7 cellular contexts compared by ENCODE assay signal in genomic region chr7:105387621-105388372, GRCh38. TPM values are rescaled to one million over a fixed set of nuclear protein-coding genes. Genes with fewer than 3 reads are reported as not detected.
A peak's percentile ranks its signal among the peaks of the same experiment; 100 is the strongest.
DNase-seq lines count a peak whose midpoint lies in the region; ATAC-seq, FAIRE-seq and TF ChIP-seq lines count a peak whose summit lies in the region.

No MANE protein-coding gene starts in this region.

- H3K27me3 Mint-ChIP-seq in WTC11 (ENCODE audit: low read depth), result peaks cover 6% of the 10 kb centered on the region; the same call in 1 of the 2 replicates

- H3K27me3 ChIP-seq in kidney epithelial cell (ENCODE audit: control insufficient read depth, insufficient read depth, low read length), result no peaks in the 10 kb centered on the region

- POLR2A ChIA-PET in WTC11 (lab: Charles Lee), result no interaction called here

- DNase-seq in GM12891 (ENCODE audit: insufficient read length, low spot score) (peak; percentile 66), NCI-H1105 treated with DMSO at 0.1 percent for 48 hours (lab: John Stamatoyannopoulos, UW) (peak; percentile 53), WTC11 (ENCODE audit: low spot score) (peak; percentile 59), cerebellum (ENCODE audit: low spot score) (peak; percentile 46), kidney epithelial cell (ENCODE audit: low read depth) (peak; percentile 14)
- DNase-seq in stimulated activated CD4-positive, alpha-beta T cell treated with anti-CD3 and anti-CD28 coated beads, Interleukin-15, amount 100 ng/mL, for 24 hours, result peak; percentile 68

- no peaks in the 10 kb centered on the region for H3K36me3 ChIP-seq in kidney epithelial cell (ENCODE audit: control insufficient read depth, insufficient read depth, low read length)

- H3K4me1 Mint-ChIP-seq in WTC11, result peaks cover 16% of the 10 kb centered on the region

- peak overlapping the region; percentile 93 for H3K4me3 Mint-ChIP-seq in WTC11

- CTCF ChIA-PET in WTC11 (lab: Charles Lee), result interaction anchor here (0.6 to 2.3 kb wide), 5 partner anchors 12 to 235 kb away, joined by 3 to 11 read pairs (median 5); no protein-coding TSS in a partner anchor

- TF ChIP-seq CTCF in WTC11 (IDR thresholded peaks at IDR 0.05) (no peak), kidney epithelial cell (IDR thresholded peaks at IDR 0.05; ENCODE audit: insufficient read depth, low read length, poor library complexity, severe bottlenecking) (no peak)

- H3K27ac Mint-ChIP-seq in WTC11, result no peak overlapping the region

- TF ChIP-seq POLR2A in GM12891 (IDR thresholded peaks at IDR 0.05; ENCODE audit: low read depth, low read length), result no peak

- ATAC-seq in HG02588 (IDR thresholded peaks at IDR 0.05; ENCODE audit: unreplicated experiment) (peak; percentile 43), WTC11 (peak; percentile 35)

- H3K9me3 Mint-ChIP-seq in WTC11, result no peaks in the 10 kb centered on the region

- no peak for FAIRE-seq in GM12891 (lab: Jason Lieb, UNC)

- H3K4me3 ChIP-seq in kidney epithelial cell (ENCODE audit: low read depth, low read length), result peak overlapping the region; percentile 91

- H3K36me3 Mint-ChIP-seq in WTC11, result peaks cover 5% of the 10 kb centered on the region

TF ChIP-seq in GM12891, 5 proteins besides CTCF, POLR2A, EP300 and RAD21:
- TF ChIP-seq TAF1 (IDR thresholded peaks at IDR 0.05; ENCODE audit: low read depth, low read length), result no peak
- no peak for TF ChIP-seq POLR2AphosphoS5 (IDR thresholded peaks at IDR 0.05; ENCODE audit: low read depth, low read length)
- TF ChIP-seq SPI1 (IDR thresholded peaks at IDR 0.05; ENCODE audit: low read depth, low read length), result no peak

TF ChIP-seq in WTC11, 78 proteins besides CTCF, POLR2A, EP300 and RAD21:
- peak; percentile 89 for TF ChIP-seq KAT7 (CRISPR knock-in tag; IDR thresholded peaks at IDR 0.05; ENCODE audit: borderline replicate concordance)
- no peak for TF ChIP-seq ZNF219 (CRISPR knock-in tag; IDR thresholded peaks at IDR 0.05; ENCODE audit: borderline replicate concordance)
- TF ChIP-seq, protein P1, sequence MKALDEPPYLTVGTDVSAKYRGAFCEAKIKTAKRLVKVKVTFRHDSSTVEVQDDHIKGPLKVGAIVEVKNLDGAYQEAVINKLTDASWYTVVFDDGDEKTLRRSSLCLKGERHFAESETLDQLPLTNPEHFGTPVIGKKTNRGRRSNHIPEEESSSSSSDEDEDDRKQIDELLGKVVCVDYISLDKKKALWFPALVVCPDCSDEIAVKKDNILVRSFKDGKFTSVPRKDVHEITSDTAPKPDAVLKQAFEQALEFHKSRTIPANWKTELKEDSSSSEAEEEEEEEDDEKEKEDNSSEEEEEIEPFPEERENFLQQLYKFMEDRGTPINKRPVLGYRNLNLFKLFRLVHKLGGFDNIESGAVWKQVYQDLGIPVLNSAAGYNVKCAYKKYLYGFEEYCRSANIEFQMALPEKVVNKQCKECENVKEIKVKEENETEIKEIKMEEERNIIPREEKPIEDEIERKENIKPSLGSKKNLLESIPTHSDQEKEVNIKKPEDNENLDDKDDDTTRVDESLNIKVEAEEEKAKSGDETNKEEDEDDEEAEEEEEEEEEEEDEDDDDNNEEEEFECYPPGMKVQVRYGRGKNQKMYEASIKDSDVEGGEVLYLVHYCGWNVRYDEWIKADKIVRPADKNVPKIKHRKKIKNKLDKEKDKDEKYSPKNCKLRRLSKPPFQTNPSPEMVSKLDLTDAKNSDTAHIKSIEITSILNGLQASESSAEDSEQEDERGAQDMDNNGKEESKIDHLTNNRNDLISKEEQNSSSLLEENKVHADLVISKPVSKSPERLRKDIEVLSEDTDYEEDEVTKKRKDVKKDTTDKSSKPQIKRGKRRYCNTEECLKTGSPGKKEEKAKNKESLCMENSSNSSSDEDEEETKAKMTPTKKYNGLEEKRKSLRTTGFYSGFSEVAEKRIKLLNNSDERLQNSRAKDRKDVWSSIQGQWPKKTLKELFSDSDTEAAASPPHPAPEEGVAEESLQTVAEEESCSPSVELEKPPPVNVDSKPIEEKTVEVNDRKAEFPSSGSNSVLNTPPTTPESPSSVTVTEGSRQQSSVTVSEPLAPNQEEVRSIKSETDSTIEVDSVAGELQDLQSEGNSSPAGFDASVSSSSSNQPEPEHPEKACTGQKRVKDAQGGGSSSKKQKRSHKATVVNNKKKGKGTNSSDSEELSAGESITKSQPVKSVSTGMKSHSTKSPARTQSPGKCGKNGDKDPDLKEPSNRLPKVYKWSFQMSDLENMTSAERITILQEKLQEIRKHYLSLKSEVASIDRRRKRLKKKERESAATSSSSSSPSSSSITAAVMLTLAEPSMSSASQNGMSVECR (CRISPR knock-in tag; IDR thresholded peaks at IDR 0.05; ENCODE audit: borderline replicate concordance), result 0 out of 2 replicates have a peak, but pooled peaks have one; percentile 52
- no peak for TF ChIP-seq FOXP1 (CRISPR knock-in tag; IDR thresholded peaks at IDR 0.05; ENCODE audit: borderline replicate concordance)
- TF ChIP-seq FOXP4 (CRISPR knock-in tag; IDR thresholded peaks at IDR 0.05), result peak; percentile 21; the same call in 1 of the 2 replicates
- no peak for TF ChIP-seq ZNF263 (CRISPR knock-in tag; IDR thresholded peaks at IDR 0.05; ENCODE audit: low read depth)
- TF ChIP-seq E2F5 (CRISPR knock-in tag; IDR thresholded peaks at IDR 0.05), result peak; percentile 84; the same call in 1 of the 2 replicates
- TF ChIP-seq TEAD1 (CRISPR knock-in tag; IDR thresholded peaks at IDR 0.05), result 0 out of 2 replicates have a peak, but pooled peaks have one; percentile 6
- TF ChIP-seq USF2 (CRISPR knock-in tag; IDR thresholded peaks at IDR 0.05), result no peak
- TF ChIP-seq, protein P2, sequence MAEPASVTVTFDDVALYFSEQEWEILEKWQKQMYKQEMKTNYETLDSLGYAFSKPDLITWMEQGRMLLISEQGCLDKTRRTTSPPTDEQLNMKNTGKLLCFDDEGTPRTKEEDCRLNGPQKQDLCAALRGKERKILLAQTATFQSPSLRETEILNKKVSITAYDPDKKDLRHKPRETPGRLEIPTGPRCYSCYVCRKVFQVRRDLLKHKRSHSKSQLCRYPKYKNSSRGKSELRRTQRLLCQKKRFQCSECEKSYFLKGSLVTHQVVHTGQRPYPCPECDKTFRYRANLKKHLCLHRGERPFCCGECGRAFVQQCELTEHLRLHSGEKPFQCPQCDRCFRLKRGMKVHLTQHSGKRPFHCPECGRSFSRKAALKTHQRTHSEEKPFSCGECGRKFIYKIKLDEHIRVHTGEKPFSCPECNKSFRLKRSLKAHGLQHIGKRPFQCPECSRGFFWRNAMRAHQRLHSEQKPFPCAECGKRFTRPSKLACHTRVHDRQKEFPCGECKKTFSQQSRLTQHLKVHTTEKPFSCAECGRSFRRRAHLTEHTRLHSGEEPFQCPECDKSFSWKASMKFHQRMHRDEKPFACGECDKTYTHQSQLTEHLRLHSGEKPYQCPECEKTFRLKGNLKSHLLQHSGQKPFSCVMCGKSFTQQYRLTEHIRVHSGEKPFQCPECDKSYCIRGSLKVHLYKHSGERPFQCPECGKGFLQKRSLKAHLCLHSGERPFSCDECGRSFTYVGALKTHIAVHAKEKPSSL (CRISPR knock-in tag; conservative IDR thresholded peaks at IDR 0.05), result no peak
- TF ChIP-seq CREM (CRISPR knock-in tag; IDR thresholded peaks at IDR 0.05), result peak; percentile 47; the same call in 1 of the 2 replicates
- no peak for TF ChIP-seq ETV6 (CRISPR knock-in tag; IDR thresholded peaks at IDR 0.05)
- no peak for TF ChIP-seq ATF6 (CRISPR knock-in tag; IDR thresholded peaks at IDR 0.05)

RNA-seq across cellular contexts. Expression of gene SRPK2, which starts 0.9 kb away (rescaled TPM):
- 15.1 TPM for polyA plus RNA-seq in GM12891 (2012; ENCODE audit: low read depth, missing spikeins)
- total RNA-seq in WTC11 (2021) (50.5 to 54.8 TPM (median 52.0 TPM) in 3 replicates), cerebellum (185 TPM), kidney epithelial cell (33.9 and 38.1 TPM in 2 replicates)

Comparison
In these comparisons a context has a peak if more than half of its experiments do, and no peak if none do; other contexts are left out.
1. Peak in every context shown above with its lines: DNase-seq, ATAC-seq and H3K4me3 ChIP-seq.
2. DNase-seq: peak in every context shown above with its lines; median percentile 68 in stimulated activated CD4-positive, alpha-beta T cell treated with anti-CD3 and anti-CD28 coated beads, Interleukin-15, amount 100 ng/mL, for 24 hours; 66 in GM12891; 59 in WTC11; 53 in NCI-H1105 treated with DMSO at 0.1 percent for 48 hours; 46 in cerebellum; 14 in kidney epithelial cell.